In the genomic region with DNA sequence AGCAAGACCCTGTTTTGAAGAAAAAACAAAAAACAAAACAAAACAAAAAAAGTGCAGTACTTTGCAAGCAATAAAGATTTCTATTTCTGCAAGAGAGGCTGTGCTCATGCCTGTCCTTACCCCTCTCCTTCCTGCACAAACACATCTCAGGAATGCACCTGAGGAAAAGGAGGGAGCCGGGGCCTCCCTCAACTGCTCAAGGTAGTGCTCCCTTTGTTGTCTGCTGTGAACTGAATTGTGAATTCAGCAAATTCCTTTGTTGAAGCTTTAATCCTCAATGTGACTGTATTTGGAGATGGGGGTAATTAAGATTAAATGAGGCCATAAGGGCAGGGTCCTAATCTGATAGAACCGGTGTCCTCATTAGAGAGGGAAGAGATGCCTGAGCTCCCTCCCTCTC, we compare ENCODE assay signal across 26 cellular contexts.
"Had no signal": no experiment of that assay in that cellular context is flagged by ENCODE, and none has a peak within 500 bp of the region (broad histone marks: within the 10 kb centered on the region; RNA-seq: fewer than 3 reads in every experiment).

No MANE protein-coding gene starts in this region.

- H3K9me3 Mint-ChIP-seq: activated CD4-positive, alpha-beta T cell treated with anti-CD3 and anti-CD28 coated beads, Interleukin-2, amount 10 ng/mL, durations not matched to agents 7 days and 5 days; activated CD8-positive, alpha-beta T cell treated with anti-CD3 and anti-CD28 coated beads for 36 hours; activated naive CD4-positive, alpha-beta T cell treated with anti-CD3 and anti-CD28 coated beads, Interleukin-2, amount 50 U/mL, for 24 hours; effector memory CD8-positive, alpha-beta T cell; naive thymus-derived CD4-positive, alpha-beta T cell; neural crest cell; T-cell had no signal

- FAIRE-seq: endothelial cell of umbilical vein, TTC549 had no signal

- DNase-seq: activated CD4-positive, alpha-beta T cell treated with anti-CD3 and anti-CD28 coated beads, Interleukin-2, amount 10 ng/mL, durations not matched to agents 7 days and 5 days; activated CD4-positive, CD25-positive, alpha-beta regulatory T cell treated with anti-CD3 and anti-CD28 coated beads, Interleukin-2, amount 50 U/mL, for 72 hours; activated CD8-positive, alpha-beta memory T cell treated with anti-CD3 and anti-CD28 coated beads, Interleukin-2, amount 10 ng/mL, durations not matched to agents 7 days and 5 days; activated CD8-positive, alpha-beta T cell treated with anti-CD3 and anti-CD28 coated beads for 36 hours; activated gamma-delta T cell treated with Interleukin-2 at 50 U/mL for 16 hours; activated T-cell treated with anti-CD3 and anti-CD28 coated beads for 4 hours; anterior cingulate cortex; central memory CD4-positive, alpha-beta T cell; colonic mucosa; effector memory CD8-positive, alpha-beta T cell; foreskin fibroblast; lower lobe of right lung; naive thymus-derived CD4-positive, alpha-beta T cell; stimulated activated CD4-positive, alpha-beta T cell treated with anti-CD3 and anti-CD28 coated beads, Interleukin-4, amount 100 ng/mL, for 24 hours; stimulated activated naive CD4-positive, alpha-beta T cell treated with Interleukin-2 at 50 U/mL for 16 hours; T-cell; upper lobe of right lung; WERI-Rb-1 had no signal

- H3K4me1 ChIP-seq: colonic mucosa, lower lobe of right lung, upper lobe of right lung had no signal

- ATAC-seq: activated CD8-positive, alpha-beta memory T cell treated with anti-CD3 and anti-CD28 coated beads, Interleukin-2, amount 10 ng/mL, durations not matched to agents 7 days and 5 days; activated CD8-positive, alpha-beta T cell treated with anti-CD3 and anti-CD28 coated beads for 36 hours; effector memory CD8-positive, alpha-beta T cell; left lobe of liver; lower lobe of right lung; naive thymus-derived CD4-positive, alpha-beta T cell; sciatic nerve; T-cell; upper lobe of right lung had no signal

- H3K27ac Mint-ChIP-seq: activated CD4-positive, alpha-beta T cell treated with anti-CD3 and anti-CD28 coated beads, Interleukin-2, amount 10 ng/mL, durations not matched to agents 7 days and 5 days; activated CD8-positive, alpha-beta memory T cell treated with anti-CD3 and anti-CD28 coated beads, Interleukin-2, amount 10 ng/mL, durations not matched to agents 7 days and 5 days; activated CD8-positive, alpha-beta T cell treated with anti-CD3 and anti-CD28 coated beads for 36 hours; activated naive CD4-positive, alpha-beta T cell treated with anti-CD3 and anti-CD28 coated beads, Interleukin-2, amount 50 U/mL, for 24 hours; brain; effector memory CD8-positive, alpha-beta T cell; naive thymus-derived CD4-positive, alpha-beta T cell; T-cell had no signal

- H3K4me3 Mint-ChIP-seq: activated CD4-positive, alpha-beta T cell treated with anti-CD3 and anti-CD28 coated beads, Interleukin-2, amount 10 ng/mL, durations not matched to agents 7 days and 5 days; activated CD8-positive, alpha-beta memory T cell treated with anti-CD3 and anti-CD28 coated beads, Interleukin-2, amount 10 ng/mL, durations not matched to agents 7 days and 5 days; activated CD8-positive, alpha-beta T cell treated with anti-CD3 and anti-CD28 coated beads for 36 hours; activated naive CD4-positive, alpha-beta T cell treated with anti-CD3 and anti-CD28 coated beads, Interleukin-2, amount 50 U/mL, for 24 hours; brain; effector memory CD8-positive, alpha-beta T cell; naive thymus-derived CD4-positive, alpha-beta T cell; neural crest cell; T-cell had no signal

- H3K4me1 Mint-ChIP-seq: activated CD4-positive, alpha-beta T cell treated with anti-CD3 and anti-CD28 coated beads, Interleukin-2, amount 10 ng/mL, durations not matched to agents 7 days and 5 days; activated CD8-positive, alpha-beta memory T cell treated with anti-CD3 and anti-CD28 coated beads, Interleukin-2, amount 10 ng/mL, durations not matched to agents 7 days and 5 days; activated naive CD4-positive, alpha-beta T cell treated with anti-CD3 and anti-CD28 coated beads, Interleukin-2, amount 50 U/mL, for 24 hours; brain; T-cell had no signal

- H3K9me3 ChIP-seq: colonic mucosa, lower lobe of right lung, upper lobe of right lung had no signal

- H3K4me3 ChIP-seq: colonic mucosa, dorsolateral prefrontal cortex, lower lobe of right lung, upper lobe of right lung had no signal

- H3K36me3 Mint-ChIP-seq: activated naive CD4-positive, alpha-beta T cell treated with anti-CD3 and anti-CD28 coated beads, Interleukin-2, amount 50 U/mL, for 24 hours; brain; naive thymus-derived CD4-positive, alpha-beta T cell; T-cell had no signal

- H3K27me3 ChIP-seq: colonic mucosa, upper lobe of right lung had no signal

- H3K27ac ChIP-seq: colonic mucosa, dorsolateral prefrontal cortex, lower lobe of right lung, upper lobe of right lung, WERI-Rb-1 had no signal

- H3K27me3 Mint-ChIP-seq: activated CD4-positive, alpha-beta T cell treated with anti-CD3 and anti-CD28 coated beads, Interleukin-2, amount 10 ng/mL, durations not matched to agents 7 days and 5 days; activated CD8-positive, alpha-beta memory T cell treated with anti-CD3 and anti-CD28 coated beads, Interleukin-2, amount 10 ng/mL, durations not matched to agents 7 days and 5 days; activated CD8-positive, alpha-beta T cell treated with anti-CD3 and anti-CD28 coated beads for 36 hours; activated naive CD4-positive, alpha-beta T cell treated with anti-CD3 and anti-CD28 coated beads, Interleukin-2, amount 50 U/mL, for 24 hours; effector memory CD8-positive, alpha-beta T cell; naive thymus-derived CD4-positive, alpha-beta T cell had no signal

- H3K36me3 ChIP-seq: colonic mucosa, lower lobe of right lung, upper lobe of right lung, WERI-Rb-1 had no signal
